Comparison of ENCODE assay signal across 25 cellular contexts in genomic region chr15:48313216-48313615, GRCh38.
"Had no signal": no experiment of that assay in that cellular context is flagged by ENCODE, and none has a peak within 500 bp of the region (broad histone marks: within the 10 kb centered on the region; RNA-seq: fewer than 3 reads in every experiment).

No MANE protein-coding gene starts in this region.

- H3K9me3 ChIP-seq: SJSA1 had no signal

- H3K4me3 ChIP-seq: K562, SJSA1 had no signal

- H3K27ac ChIP-seq: SJSA1, VCaP had no signal

- H3K4me1 ChIP-seq: SJSA1 had no signal

- DNase-seq: activated CD4-positive, alpha-beta T cell treated with anti-CD3 and anti-CD28 coated beads for 36 hours; activated CD4-positive, CD25-positive, alpha-beta regulatory T cell; activated CD8-positive, alpha-beta memory T cell treated with anti-CD3 and anti-CD28 coated beads, Interleukin-2, amount 50 U/mL, for 48 hours; activated CD8-positive, alpha-beta T cell treated with anti-CD3 and anti-CD28 coated beads, Interleukin-2, amount 10 ng/mL, durations not matched to agents 7 days and 5 days; activated naive CD4-positive, alpha-beta T cell treated with anti-CD3 and anti-CD28 coated beads, Interleukin-2, amount 50 U/mL, for 16 hours; activated naive CD8-positive, alpha-beta T cell treated with anti-CD3 and anti-CD28 coated beads, Interleukin-2, amount 10 ng/mL, durations not matched to agents 7 days and 5 days; activated T-cell treated with anti-CD3 and anti-CD28 coated beads, Interleukin-2, amount 50 U/mL, for 1 hour; aorta; central memory CD4-positive, alpha-beta T cell; Karpas-422; NCI-H1092; NCI-H1417; NCI-H1930; NCI-H2171; NCI-H2227 treated with DMSO at 0.1 percent for 48 hours; NCI-H526 treated with DMSO at 0.1 percent for 48 hours; NCI-H82; PC-3; SHP77; T-helper 2 cell; T1000 had no signal

- H3K36me3 ChIP-seq: SJSA1 had no signal

- H3K27me3 ChIP-seq: SJSA1 had no signal

- ATAC-seq: activated CD4-positive, alpha-beta T cell treated with anti-CD3 and anti-CD28 coated beads for 36 hours; activated CD8-positive, alpha-beta T cell treated with anti-CD3 and anti-CD28 coated beads, Interleukin-2, amount 10 ng/mL, durations not matched to agents 7 days and 5 days; K562; PC-3; SK-N-SH treated with all-trans-retinoic acid at 6 μM for 48 hours had no signal
